ENCODE assay signal across 1 cellular context in genomic region chr18:10892801-10893595, GRCh38.
TF ChIP-seq lines count a peak whose summit lies in the region.

No MANE protein-coding gene starts in this region.

TF ChIP-seq in HepG2, 621 proteins besides CTCF, POLR2A, EP300 and RAD21 (continued from another document):
- no peak for TF ChIP-seq E2F1 (CRISPR knock-in tag; IDR thresholded peaks at IDR 0.05)
- no peak for TF ChIP-seq ZFP36L2 (CRISPR knock-in tag; IDR thresholded peaks at IDR 0.05)
- TF ChIP-seq CENPX (CRISPR knock-in tag; IDR thresholded peaks at IDR 0.05) = no peak
- peak; percentile 36 for TF ChIP-seq TEAD3 (CRISPR knock-in tag; optimal IDR thresholded peaks at IDR 0.05; ENCODE audit: borderline replicate concordance)
- TF ChIP-seq, protein P1, sequence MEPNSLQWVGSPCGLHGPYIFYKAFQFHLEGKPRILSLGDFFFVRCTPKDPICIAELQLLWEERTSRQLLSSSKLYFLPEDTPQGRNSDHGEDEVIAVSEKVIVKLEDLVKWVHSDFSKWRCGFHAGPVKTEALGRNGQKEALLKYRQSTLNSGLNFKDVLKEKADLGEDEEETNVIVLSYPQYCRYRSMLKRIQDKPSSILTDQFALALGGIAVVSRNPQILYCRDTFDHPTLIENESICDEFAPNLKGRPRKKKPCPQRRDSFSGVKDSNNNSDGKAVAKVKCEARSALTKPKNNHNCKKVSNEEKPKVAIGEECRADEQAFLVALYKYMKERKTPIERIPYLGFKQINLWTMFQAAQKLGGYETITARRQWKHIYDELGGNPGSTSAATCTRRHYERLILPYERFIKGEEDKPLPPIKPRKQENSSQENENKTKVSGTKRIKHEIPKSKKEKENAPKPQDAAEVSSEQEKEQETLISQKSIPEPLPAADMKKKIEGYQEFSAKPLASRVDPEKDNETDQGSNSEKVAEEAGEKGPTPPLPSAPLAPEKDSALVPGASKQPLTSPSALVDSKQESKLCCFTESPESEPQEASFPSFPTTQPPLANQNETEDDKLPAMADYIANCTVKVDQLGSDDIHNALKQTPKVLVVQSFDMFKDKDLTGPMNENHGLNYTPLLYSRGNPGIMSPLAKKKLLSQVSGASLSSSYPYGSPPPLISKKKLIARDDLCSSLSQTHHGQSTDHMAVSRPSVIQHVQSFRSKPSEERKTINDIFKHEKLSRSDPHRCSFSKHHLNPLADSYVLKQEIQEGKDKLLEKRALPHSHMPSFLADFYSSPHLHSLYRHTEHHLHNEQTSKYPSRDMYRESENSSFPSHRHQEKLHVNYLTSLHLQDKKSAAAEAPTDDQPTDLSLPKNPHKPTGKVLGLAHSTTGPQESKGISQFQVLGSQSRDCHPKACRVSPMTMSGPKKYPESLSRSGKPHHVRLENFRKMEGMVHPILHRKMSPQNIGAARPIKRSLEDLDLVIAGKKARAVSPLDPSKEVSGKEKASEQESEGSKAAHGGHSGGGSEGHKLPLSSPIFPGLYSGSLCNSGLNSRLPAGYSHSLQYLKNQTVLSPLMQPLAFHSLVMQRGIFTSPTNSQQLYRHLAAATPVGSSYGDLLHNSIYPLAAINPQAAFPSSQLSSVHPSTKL (CRISPR knock-in tag; IDR thresholded peaks at IDR 0.05) = peak; percentile 47; the same call in 1 of the 2 replicates
- TF ChIP-seq FOXA1 (IDR thresholded peaks at IDR 0.05) = 0 out of 2 replicates have a peak, but pooled peaks have one; percentile 17
- TF ChIP-seq FOXA1 (CRISPR knock-in tag; IDR thresholded peaks at IDR 0.05) = peak; percentile 60
- TF ChIP-seq TEAD2 (CRISPR knock-in tag; IDR thresholded peaks at IDR 0.05) = no peak
- TF ChIP-seq, protein P2, sequence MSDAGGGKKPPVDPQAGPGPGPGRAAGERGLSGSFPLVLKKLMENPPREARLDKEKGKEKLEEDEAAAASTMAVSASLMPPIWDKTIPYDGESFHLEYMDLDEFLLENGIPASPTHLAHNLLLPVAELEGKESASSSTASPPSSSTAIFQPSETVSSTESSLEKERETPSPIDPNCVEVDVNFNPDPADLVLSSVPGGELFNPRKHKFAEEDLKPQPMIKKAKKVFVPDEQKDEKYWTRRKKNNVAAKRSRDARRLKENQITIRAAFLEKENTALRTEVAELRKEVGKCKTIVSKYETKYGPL (CRISPR knock-in tag; IDR thresholded peaks at IDR 0.05) = no peak
- no peak for TF ChIP-seq ZNF556 (CRISPR knock-in tag; IDR thresholded peaks at IDR 0.05; ENCODE audit: borderline replicate concordance)
- TF ChIP-seq, protein P3, sequence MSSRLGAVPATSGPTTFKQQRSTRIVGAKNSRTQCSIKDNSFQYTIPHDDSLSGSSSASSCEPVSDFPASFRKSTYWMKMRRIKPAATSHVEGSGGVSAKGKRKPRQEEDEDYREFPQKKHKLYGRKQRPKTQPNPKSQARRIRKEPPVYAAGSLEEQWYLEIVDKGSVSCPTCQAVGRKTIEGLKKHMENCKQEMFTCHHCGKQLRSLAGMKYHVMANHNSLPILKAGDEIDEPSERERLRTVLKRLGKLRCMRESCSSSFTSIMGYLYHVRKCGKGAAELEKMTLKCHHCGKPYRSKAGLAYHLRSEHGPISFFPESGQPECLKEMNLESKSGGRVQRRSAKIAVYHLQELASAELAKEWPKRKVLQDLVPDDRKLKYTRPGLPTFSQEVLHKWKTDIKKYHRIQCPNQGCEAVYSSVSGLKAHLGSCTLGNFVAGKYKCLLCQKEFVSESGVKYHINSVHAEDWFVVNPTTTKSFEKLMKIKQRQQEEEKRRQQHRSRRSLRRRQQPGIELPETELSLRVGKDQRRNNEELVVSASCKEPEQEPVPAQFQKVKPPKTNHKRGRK (CRISPR knock-in tag; IDR thresholded peaks at IDR 0.05) = no peak
- no peak for TF ChIP-seq KDM5B (CRISPR knock-in tag; IDR thresholded peaks at IDR 0.05; ENCODE audit: borderline replicate concordance)
- TF ChIP-seq, protein P4, sequence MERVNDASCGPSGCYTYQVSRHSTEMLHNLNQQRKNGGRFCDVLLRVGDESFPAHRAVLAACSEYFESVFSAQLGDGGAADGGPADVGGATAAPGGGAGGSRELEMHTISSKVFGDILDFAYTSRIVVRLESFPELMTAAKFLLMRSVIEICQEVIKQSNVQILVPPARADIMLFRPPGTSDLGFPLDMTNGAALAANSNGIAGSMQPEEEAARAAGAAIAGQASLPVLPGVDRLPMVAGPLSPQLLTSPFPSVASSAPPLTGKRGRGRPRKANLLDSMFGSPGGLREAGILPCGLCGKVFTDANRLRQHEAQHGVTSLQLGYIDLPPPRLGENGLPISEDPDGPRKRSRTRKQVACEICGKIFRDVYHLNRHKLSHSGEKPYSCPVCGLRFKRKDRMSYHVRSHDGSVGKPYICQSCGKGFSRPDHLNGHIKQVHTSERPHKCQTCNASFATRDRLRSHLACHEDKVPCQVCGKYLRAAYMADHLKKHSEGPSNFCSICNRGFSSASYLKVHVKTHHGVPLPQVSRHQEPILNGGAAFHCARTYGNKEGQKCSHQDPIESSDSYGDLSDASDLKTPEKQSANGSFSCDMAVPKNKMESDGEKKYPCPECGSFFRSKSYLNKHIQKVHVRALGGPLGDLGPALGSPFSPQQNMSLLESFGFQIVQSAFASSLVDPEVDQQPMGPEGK (CRISPR knock-in tag; IDR thresholded peaks at IDR 0.05) = no peak
- TF ChIP-seq GFI1 (CRISPR knock-in tag; IDR thresholded peaks at IDR 0.05; ENCODE audit: borderline replicate concordance) = no peak
- TF ChIP-seq FOXC1 (CRISPR knock-in tag; IDR thresholded peaks at IDR 0.05; ENCODE audit: borderline replicate concordance) = no peak
- no peak for TF ChIP-seq ZNF552 (CRISPR knock-in tag; IDR thresholded peaks at IDR 0.05; ENCODE audit: borderline replicate concordance)
- TF ChIP-seq DR1 (CRISPR knock-in tag; IDR thresholded peaks at IDR 0.05) = no peak
- TF ChIP-seq ELF4 (CRISPR knock-in tag; IDR thresholded peaks at IDR 0.05; ENCODE audit: borderline replicate concordance) = no peak
- TF ChIP-seq ZNF772 (CRISPR knock-in tag; IDR thresholded peaks at IDR 0.05) = no peak
- TF ChIP-seq TP53 (CRISPR knock-in tag; conservative IDR thresholded peaks at IDR 0.05) = no peak
- TF ChIP-seq, protein P5, sequence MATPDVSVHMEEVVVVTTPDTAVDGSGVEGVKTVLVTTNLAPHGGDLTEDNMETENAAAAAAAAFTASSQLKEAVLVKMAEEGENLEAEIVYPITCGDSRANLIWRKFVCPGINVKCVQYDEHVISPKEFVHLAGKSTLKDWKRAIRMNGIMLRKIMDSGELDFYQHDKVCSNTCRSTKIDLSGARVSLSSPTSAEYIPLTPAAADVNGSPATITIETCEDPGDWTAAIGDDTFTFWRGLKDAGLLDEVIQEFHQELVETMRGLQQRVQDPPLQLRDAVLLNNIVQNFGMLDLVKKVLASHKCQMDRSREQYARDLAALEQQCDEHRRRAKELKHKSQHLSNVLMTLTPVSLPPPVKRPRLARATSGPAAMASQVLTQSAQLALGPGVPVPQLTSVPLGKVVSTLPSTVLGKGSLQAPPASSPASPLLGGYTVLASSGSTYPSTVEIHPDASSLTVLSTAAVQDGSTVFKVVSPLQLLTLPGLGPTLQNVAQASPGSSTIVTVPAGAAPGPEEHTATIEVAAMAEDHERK (CRISPR knock-in tag; IDR thresholded peaks at IDR 0.05; ENCODE audit: low read depth) = no peak
- TF ChIP-seq ZBTB37 (CRISPR knock-in tag; IDR thresholded peaks at IDR 0.05) = no peak
- no peak for TF ChIP-seq ZNF589 (CRISPR knock-in tag; conservative IDR thresholded peaks at IDR 0.05)
- no peak for TF ChIP-seq KLF15 (CRISPR knock-in tag; IDR thresholded peaks at IDR 0.05; ENCODE audit: borderline replicate concordance)
- TF ChIP-seq, protein P6, sequence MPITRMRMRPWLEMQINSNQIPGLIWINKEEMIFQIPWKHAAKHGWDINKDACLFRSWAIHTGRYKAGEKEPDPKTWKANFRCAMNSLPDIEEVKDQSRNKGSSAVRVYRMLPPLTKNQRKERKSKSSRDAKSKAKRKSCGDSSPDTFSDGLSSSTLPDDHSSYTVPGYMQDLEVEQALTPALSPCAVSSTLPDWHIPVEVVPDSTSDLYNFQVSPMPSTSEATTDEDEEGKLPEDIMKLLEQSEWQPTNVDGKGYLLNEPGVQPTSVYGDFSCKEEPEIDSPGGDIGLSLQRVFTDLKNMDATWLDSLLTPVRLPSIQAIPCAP (CRISPR knock-in tag; IDR thresholded peaks at IDR 0.05; ENCODE audit: low read depth) = no peak
